ENCODE assay signal across 30 cellular contexts in genomic region chr1:221849110-221849509, GRCh38.
"Had no signal": no experiment of that assay in that cellular context is flagged by ENCODE, and none has a peak within 500 bp of the region (broad histone marks: within the 10 kb centered on the region; RNA-seq: fewer than 3 reads in every experiment).

No MANE protein-coding gene starts in this region.

- H3K4me3 ChIP-seq: Peyer's patch, SJSA1 had no signal

- H3K4me2 ChIP-seq: SK-N-SH had no signal

- H3K27me3 ChIP-seq: brain microvascular endothelial cell, Peyer's patch, SJSA1 had no signal

- DNase-seq: activated CD4-positive, alpha-beta T cell treated with anti-CD3 and anti-CD28 coated beads, Interleukin-2, amount 10 ng/mL, durations not matched to agents 24 days and 14 days; activated CD4-positive, alpha-beta T cell treated with anti-CD3 and anti-CD28 coated beads, Interleukin-2, amount 50 U/mL, for 4 hours; activated CD8-positive, alpha-beta T cell treated with anti-CD3 and anti-CD28 coated beads for 36 hours; activated effector memory CD4-positive, alpha-beta T cell treated with anti-CD3 and anti-CD28 coated beads, Interleukin-2, amount 50 U/mL, for 16 hours; activated naive CD4-positive, alpha-beta T cell; activated naive CD4-positive, alpha-beta T cell treated with anti-CD3 and anti-CD28 coated beads, Interleukin-2, amount 50 U/mL, for 16 hours; activated naive CD8-positive, alpha-beta T cell treated with anti-CD3 and anti-CD28 coated beads for 36 hours; activated T-cell treated with anti-CD3 and anti-CD28 coated beads, Interleukin-2, amount 50 U/mL, for 1 hour; activated T-cell treated with anti-CD3 and anti-CD28 coated beads, Interleukin-2, amount 50 U/mL, for 72 hours; amniotic stem cell; aorta; brain microvascular endothelial cell; central memory CD4-positive, alpha-beta T cell; NCI-H1105; NCI-H1436; NCI-H1694; NCI-H1930; NCI-H2081 treated with DMSO at 0.1 percent for 48 hours; NCI-H226; NCI-H446 treated with DMSO at 0.1 percent for 48 hours; NCI-H524; NCI-H82; PC-3; Peyer's patch; RPMI8226; SHP77 treated with DMSO at 0.1 percent for 48 hours; SK-N-SH had no signal

- H3K36me3 ChIP-seq: brain microvascular endothelial cell, Peyer's patch, SJSA1 had no signal

- FAIRE-seq: TTC549 had no signal

- H3K4me1 ChIP-seq: Peyer's patch had no signal

- ATAC-seq: activated CD8-positive, alpha-beta T cell treated with anti-CD3 and anti-CD28 coated beads for 36 hours; activated T-cell treated with anti-CD3 and anti-CD28 coated beads, Interleukin-2, amount 50 U/mL, for 72 hours; activated T-helper 17 cell treated with anti-CD3 and anti-CD28 coated beads, Interleukin-2, amount 50 U/mL, for 72 hours; PC-3 had no signal

- H3K9me3 ChIP-seq: Peyer's patch, SJSA1, SK-N-SH had no signal

- H3K9ac ChIP-seq: SK-N-SH had no signal

- H3K27ac ChIP-seq: brain microvascular endothelial cell, Peyer's patch, SJSA1 had no signal
